In genomic region chr9:130173462-130173876, GRCh38 we compare ENCODE assay signal across 8 cellular contexts. TPM values are rescaled to one million over a fixed set of nuclear protein-coding genes. Genes with fewer than 3 reads are reported as not detected.
DNase-seq lines count a peak whose midpoint lies in the region; ATAC-seq, FAIRE-seq and TF ChIP-seq lines count a peak whose summit lies in the region.

No MANE protein-coding gene starts in this region.

- no peak overlapping the region for H3K18ac ChIP-seq in mesendoderm (ENCODE audit: low read length)

- H3K56ac ChIP-seq in mesendoderm (ENCODE audit: low read length) = peak overlapping the region; percentile 90

- H3K9me3 ChIP-seq in aorta (ENCODE audit: control insufficient read depth, low read length) = no peaks in the 10 kb centered on the region

- H3K79me2 ChIP-seq in mesendoderm (ENCODE audit: control insufficient read depth, insufficient read depth, low read length) = peaks cover 38% of the 10 kb centered on the region

- H3K4me1 ChIP-seq in mesendoderm (ENCODE audit: control insufficient read depth, low read depth, low read length) = peaks cover 3% of the 10 kb centered on the region
- H3K4me1 ChIP-seq in aorta (ENCODE audit: control insufficient read depth in 1 of 2, insufficient read depth in 2 of 2, low read length in 2 of 2) = peaks cover 0 to 5% of the 10 kb centered on the region in 2 donors

- no peaks in the 10 kb centered on the region for H3K9me3 Mint-ChIP-seq in stimulated activated naive CD8-positive, alpha-beta T cell treated with anti-CD3 and anti-CD28 coated beads, Interleukin-15, Interleukin-2, amounts not matched to agents 100 ng/mL and 50 ng/mL, for 24 hours

- peak overlapping the region; percentile 51 for H3K4me3 ChIP-seq in bronchial epithelial cell (ENCODE audit: low read depth, low read length)
- H3K4me3 ChIP-seq in mesendoderm (ENCODE audit: low read length) = peak overlapping the region; percentile 63
- H3K4me3 ChIP-seq in aorta (ENCODE audit: low read length in 2 of 2) = peak overlapping the region; percentile 75 to 85

- WGBS in mesendoderm (ENCODE audit: extremely low coverage, insufficient coverage, low lambda C conversion rate) = no CpG with 5 or more reads among the region's 8 CpGs
- 1 to 4% methylated on average over 8 of the region's 8 CpGs for WGBS in aorta, 2 donors

- no peak overlapping the region for H2BK120ac ChIP-seq in mesendoderm (ENCODE audit: low read depth, low read length)

- H3K79me1 ChIP-seq in mesendoderm (ENCODE audit: low read length) = peaks cover 26% of the 10 kb centered on the region

- H3K27ac Mint-ChIP-seq in stimulated activated naive CD8-positive, alpha-beta T cell treated with anti-CD3 and anti-CD28 coated beads, Interleukin-15, Interleukin-2, amounts not matched to agents 100 ng/mL and 50 ng/mL, for 24 hours = no peak overlapping the region

- no peak overlapping the region for H3K23ac ChIP-seq in mesendoderm (ENCODE audit: low read length)

- H3K27me3 ChIP-seq in bronchial epithelial cell (ENCODE audit: control insufficient read depth, insufficient read depth, low read length) (no peaks in the 10 kb centered on the region), mesendoderm (ENCODE audit: insufficient read depth, low read length, poor library complexity) (no peaks in the 10 kb centered on the region), aorta (ENCODE audit: control insufficient read depth in 1 of 2, insufficient read depth in 2 of 2, low read length in 1 of 2) (no peaks in the 10 kb centered on the region)

- peak overlapping the region; percentile 80 for H3K4me3 Mint-ChIP-seq in stimulated activated naive CD8-positive, alpha-beta T cell treated with anti-CD3 and anti-CD28 coated beads, Interleukin-15, Interleukin-2, amounts not matched to agents 100 ng/mL and 50 ng/mL, for 24 hours

- no peak overlapping the region for H2BK15ac ChIP-seq in mesendoderm (replicated peaks; ENCODE audit: low read depth)

- no peak overlapping the region for H4K8ac ChIP-seq in mesendoderm (ENCODE audit: low read depth, low read length)

- no peak overlapping the region for H4K5ac ChIP-seq in mesendoderm (ENCODE audit: low read length)

- intact Hi-C loops in aorta (cut with DNase I) = loop anchor here (5.0 kb wide), 3 partner anchors 34 to 64 kb away; no protein-coding TSS in a partner anchor

- H3K4me1 Mint-ChIP-seq in stimulated activated naive CD8-positive, alpha-beta T cell treated with anti-CD3 and anti-CD28 coated beads, Interleukin-15, Interleukin-2, amounts not matched to agents 100 ng/mL and 50 ng/mL, for 24 hours (ENCODE audit: low read depth) = peaks cover under 1% of the 10 kb centered on the region

- peak overlapping the region; percentile 65 for H3K9ac ChIP-seq in mesendoderm (ENCODE audit: low read length)

- peaks cover 16% of the 10 kb centered on the region for H3K27me3 Mint-ChIP-seq in stimulated activated naive CD8-positive, alpha-beta T cell treated with anti-CD3 and anti-CD28 coated beads, Interleukin-15, Interleukin-2, amounts not matched to agents 100 ng/mL and 50 ng/mL, for 24 hours

- H3K4me2 ChIP-seq in mesendoderm (ENCODE audit: low read length) = peak overlapping the region; percentile 90

- DNase-seq in stimulated activated naive CD8-positive, alpha-beta T cell treated with anti-CD3 and anti-CD28 coated beads, Interleukin-15, Interleukin-2, amounts not matched to agents 100 U/mL and 50 U/mL, for 24 hours = no peak
- DNase-seq in bronchial epithelial cell (ENCODE audit: low read depth) = no peak
- DNase-seq in mesendoderm = no peak
- no peak for DNase-seq in aorta
- no peak for DNase-seq in NK-92 (lab: John Stamatoyannopoulos, UW; ENCODE audit: unreplicated experiment)
- DNase-seq in UCSD-AML1 (lab: John Stamatoyannopoulos, UW; ENCODE audit: unreplicated experiment) = no peak

- H3K36me3 Mint-ChIP-seq in stimulated activated naive CD8-positive, alpha-beta T cell treated with anti-CD3 and anti-CD28 coated beads, Interleukin-15, Interleukin-2, amounts not matched to agents 100 ng/mL and 50 ng/mL, for 24 hours (ENCODE audit: low read depth) = no peaks in the 10 kb centered on the region

- no peak for TF ChIP-seq CTCF in bronchial epithelial cell (IDR thresholded peaks at IDR 0.05; ENCODE audit: insufficient read depth, low read length, severe bottlenecking)

- H2BK5ac ChIP-seq in mesendoderm (ENCODE audit: low read length) = no peak overlapping the region

- peak overlapping the region; percentile 22 for H2AK5ac ChIP-seq in mesendoderm (ENCODE audit: low read length)

- H3K4ac ChIP-seq in mesendoderm (ENCODE audit: low read depth, low read length) = no peak overlapping the region

- H3K27ac ChIP-seq in mesendoderm (ENCODE audit: low read depth, low read length) (no peak overlapping the region), aorta (ENCODE audit: low read depth in 1 of 2, low read length in 2 of 2) (peak overlapping the region; percentile 15 to 86)

- FAIRE-seq in bronchial epithelial cell (lab: Jason Lieb, UNC) = no peak

- H3K36me3 ChIP-seq in bronchial epithelial cell (ENCODE audit: control insufficient read depth, insufficient read depth, low read length) (peaks cover 8% of the 10 kb centered on the region), mesendoderm (ENCODE audit: control insufficient read depth, insufficient read depth, low read length) (no peaks in the 10 kb centered on the region), aorta (ENCODE audit: control insufficient read depth in 1 of 2, insufficient read depth in 2 of 2, low read length in 1 of 2) (no peaks in the 10 kb centered on the region)

- no peak for ATAC-seq in stimulated activated naive CD8-positive, alpha-beta T cell treated with anti-CD3 and anti-CD28 coated beads, Interleukin-15, Interleukin-2, amounts not matched to agents 100 U/mL and 50 U/mL, for 24 hours
- ATAC-seq in aorta (ENCODE audit: low FRiP score) = peak; percentile 49
- ATAC-seq in HG03097 (IDR thresholded peaks at IDR 0.05; ENCODE audit: low FRiP score, unreplicated experiment) = no peak

RNA-seq across cellular contexts. Expression of gene NCS1, which starts 1.3 kb away (rescaled TPM):
- total RNA-seq in bronchial epithelial cell (22.9 and 26.6 TPM in 2 replicates), aorta (100 to 1,000 TPM in 1 of 2 donors, 10 to 100 TPM in 1; 72.1 to 171 TPM)
- polyA plus RNA-seq in mesendoderm (2013, experiment 1 of 2) = 29.4 TPM
- polyA plus RNA-seq in mesendoderm (2013, experiment 2 of 2) = 28.7 TPM
- polyA plus RNA-seq in aorta = 10 to 100 TPM; 21.3 to 22.8 TPM
